In genomic region chr5:171481791-171482536, GRCh38 we compare ENCODE assay signal across 14 cellular contexts.
DNase-seq lines count a peak whose midpoint lies in the region; ATAC-seq and TF ChIP-seq lines count a peak whose summit lies in the region.
"Had no signal": no experiment of that assay in that cellular context is flagged by ENCODE, and none has a peak within 500 bp of the region (broad histone marks: within the 10 kb centered on the region; RNA-seq: fewer than 3 reads in every experiment).

No MANE protein-coding gene starts in this region.

- WGBS in trophoblast cell (ENCODE audit: extremely low coverage, insufficient coverage, insufficient read length), result no CpG with 5 or more reads among the region's 9 CpGs

- no peaks in the 10 kb centered on the region for H3K27me3 ChIP-seq in right atrium auricular region
- H3K27me3 ChIP-seq in neural progenitor cell, result no peaks in the 10 kb centered on the region
- no peaks in the 10 kb centered on the region for H3K27me3 ChIP-seq in upper lobe of right lung
- H3K27me3 ChIP-seq in trophoblast cell (ENCODE audit: insufficient read depth, low read length), result no peaks in the 10 kb centered on the region

- ATAC-seq in Right ventricle myocardium inferior (peak; percentile 54), T-helper 17 cell (no peak), upper lobe of right lung (no peak)
- ATAC-seq: CD8-positive, alpha-beta T cell had no signal

- H3K9ac ChIP-seq in neural progenitor cell, result no peak overlapping the region
- no peak overlapping the region for H3K9ac ChIP-seq in trophoblast cell (ENCODE audit: low read length)
- H3K9ac ChIP-seq: GM23248 had no signal

- TF ChIP-seq CTCF in right atrium auricular region (IDR thresholded peaks at IDR 0.05) (no peak), neural progenitor cell (IDR thresholded peaks at IDR 0.05) (no peak), upper lobe of right lung (IDR thresholded peaks at IDR 0.05) (no peak)

- H4K8ac ChIP-seq in trophoblast cell (ENCODE audit: low read depth, low read length), result no peak overlapping the region

- H4K12ac ChIP-seq in trophoblast cell (ENCODE audit: low read depth, low read length), result no peak overlapping the region

- no peaks in the 10 kb centered on the region for H3K9me3 ChIP-seq in right atrium auricular region
- no peaks in the 10 kb centered on the region for H3K9me3 ChIP-seq in T-helper 17 cell (ENCODE audit: control insufficient read depth, low read length, poor library complexity, severe bottlenecking)
- no peaks in the 10 kb centered on the region for H3K9me3 ChIP-seq in neural progenitor cell (ENCODE audit: low read depth)
- H3K9me3 ChIP-seq in upper lobe of right lung, result no peaks in the 10 kb centered on the region
- H3K9me3 ChIP-seq in trophoblast cell (ENCODE audit: insufficient read depth, low read depth, low read length), result peaks cover 2% of the 10 kb centered on the region

- H3K36me3 Mint-ChIP-seq in T-helper 17 cell (ENCODE audit: low read depth) (no peaks in the 10 kb centered on the region), neural progenitor cell (no peaks in the 10 kb centered on the region)
- H3K36me3 Mint-ChIP-seq: CD14-positive monocyte; CD8-positive, alpha-beta T cell had no signal

- H3K27ac ChIP-seq in right atrium auricular region, result no peak overlapping the region
- H3K27ac ChIP-seq in neural progenitor cell, result no peak overlapping the region
- no peak overlapping the region for H3K27ac ChIP-seq in upper lobe of right lung
- no peak overlapping the region for H3K27ac ChIP-seq in trophoblast cell (ENCODE audit: low read depth, low read length)
- H3K27ac ChIP-seq: 22Rv1, GM23248 had no signal

- intact Hi-C loops in Right ventricle myocardium inferior (cut with DNase I), result no loop called here
- intact Hi-C loops in upper lobe of right lung (cut with DNase I), result no loop called here

- H3K79me2 ChIP-seq in neural progenitor cell (ENCODE audit: low read depth), result no peaks in the 10 kb centered on the region
- H3K79me2 ChIP-seq in trophoblast cell (ENCODE audit: control insufficient read depth, insufficient read depth, low read length, poor library complexity), result no peaks in the 10 kb centered on the region

- H3K23ac ChIP-seq in trophoblast cell (ENCODE audit: low read length), result no peak overlapping the region

- peak overlapping the region; percentile 3 for H2AFZ ChIP-seq in neural progenitor cell (replicated peaks)
- no peak overlapping the region for H2AFZ ChIP-seq in trophoblast cell (ENCODE audit: insufficient read depth, low read length, poor library complexity)
- H2AFZ ChIP-seq: GM23248 had no signal

- H2BK5ac ChIP-seq in trophoblast cell (ENCODE audit: low read depth, low read length, poor library complexity), result no peak overlapping the region

- no peak overlapping the region for H2BK12ac ChIP-seq in trophoblast cell (ENCODE audit: low read length)

- H2AK5ac ChIP-seq in trophoblast cell (ENCODE audit: low read length), result no peak overlapping the region

- no peak overlapping the region for H2BK120ac ChIP-seq in trophoblast cell (ENCODE audit: insufficient read depth, low read length, poor library complexity)

- H3K4me1 ChIP-seq in right atrium auricular region (peaks cover 0 to 17% of the 10 kb centered on the region in 2 donors), neural progenitor cell (peaks cover 18% of the 10 kb centered on the region), upper lobe of right lung (no peaks in the 10 kb centered on the region), trophoblast cell (ENCODE audit: control insufficient read depth in 1 of 2, insufficient read depth in 2 of 2, low read length in 2 of 2) (peaks cover 4 to 6% of the 10 kb centered on the region in 2 experiments)

- H3K4me2 ChIP-seq in neural progenitor cell (peak overlapping the region; percentile 18), trophoblast cell (ENCODE audit: low read length) (no peak overlapping the region)

- H3K27ac Mint-ChIP-seq in T-helper 17 cell (peak overlapping the region; percentile 4), neural progenitor cell (no peak overlapping the region)
- H3K27ac Mint-ChIP-seq: CD14-positive monocyte; CD8-positive, alpha-beta T cell had no signal

- no peak overlapping the region for H3K18ac ChIP-seq in trophoblast cell (ENCODE audit: low read length)

- H3K4me3 ChIP-seq in right atrium auricular region (no peak overlapping the region), neural progenitor cell (no peak overlapping the region), upper lobe of right lung (no peak overlapping the region), trophoblast cell (ENCODE audit: low read depth, low read length) (no peak overlapping the region)
- H3K4me3 ChIP-seq: GM23248 had no signal

- H3K4ac ChIP-seq in trophoblast cell (ENCODE audit: low read depth, low read length), result no peak overlapping the region

- DNase-seq in Right ventricle myocardium inferior (ENCODE audit: missing footprints) (peak; percentile 71), right atrium auricular region (ENCODE audit: low spot score) (no peak), T-helper 17 cell (no peak), neural progenitor cell (ENCODE audit: low spot score) (no peak), upper lobe of right lung (peak; percentile 32), trophoblast cell (no peak), NCI-H446 treated with DMSO at 0.1 percent for 48 hours (lab: John Stamatoyannopoulos, UW) (no peak)
- DNase-seq: CD8-positive, alpha-beta T cell; COR-L47; DND-41; GDM1; GM23248 had no signal

- no peaks in the 10 kb centered on the region for H3K79me1 ChIP-seq in trophoblast cell (ENCODE audit: low read length)

- no peaks in the 10 kb centered on the region for H3K36me3 ChIP-seq in right atrium auricular region
- H3K36me3 ChIP-seq in neural progenitor cell, result no peaks in the 10 kb centered on the region
- H3K36me3 ChIP-seq in upper lobe of right lung, result no peaks in the 10 kb centered on the region
- no peaks in the 10 kb centered on the region for H3K36me3 ChIP-seq in trophoblast cell (ENCODE audit: control insufficient read depth in 1 of 2, insufficient read depth in 2 of 2, low read length in 2 of 2)

- H3K14ac ChIP-seq in trophoblast cell (ENCODE audit: low read length), result no peak overlapping the region

- H3K4me1 Mint-ChIP-seq in T-helper 17 cell, result peaks cover 12% of the 10 kb centered on the region
- peaks cover 38% of the 10 kb centered on the region for H3K4me1 Mint-ChIP-seq in neural progenitor cell

- H3K4me3 Mint-ChIP-seq in T-helper 17 cell, result no peak overlapping the region
- no peak overlapping the region for H3K4me3 Mint-ChIP-seq in neural progenitor cell
- H3K4me3 Mint-ChIP-seq: CD14-positive monocyte; CD8-positive, alpha-beta T cell had no signal

- H3K27me3 Mint-ChIP-seq in T-helper 17 cell (peaks cover 19% of the 10 kb centered on the region), neural progenitor cell (ENCODE audit: insufficient read depth, low read depth) (peaks cover 5% of the 10 kb centered on the region)

- no peaks in the 10 kb centered on the region for H4K20me1 ChIP-seq in neural progenitor cell (ENCODE audit: low read depth)

- no peak overlapping the region for H4K91ac ChIP-seq in trophoblast cell (ENCODE audit: low read depth, low read length)

- H3F3A ChIP-seq in neural progenitor cell (ENCODE audit: low read depth), result peaks cover 3% of the 10 kb centered on the region

- H3K9me3 Mint-ChIP-seq in neural progenitor cell, result no peaks in the 10 kb centered on the region
- H3K9me3 Mint-ChIP-seq: CD14-positive monocyte; CD8-positive, alpha-beta T cell had no signal

Comparison
In these comparisons a context has a peak if more than half of its experiments do, and no peak if none do; other contexts are left out.
1. DNase-seq: peak in Right ventricle myocardium inferior (single experiment) and upper lobe of right lung (single experiment); none in right atrium auricular region (single experiment), T-helper 17 cell (0 of 3), neural progenitor cell (single experiment), trophoblast cell (0 of 2) and NCI-H446 treated with DMSO at 0.1 percent for 48 hours (single experiment).